Comparison of ENCODE assay signal across 26 cellular contexts in the genomic region with DNA sequence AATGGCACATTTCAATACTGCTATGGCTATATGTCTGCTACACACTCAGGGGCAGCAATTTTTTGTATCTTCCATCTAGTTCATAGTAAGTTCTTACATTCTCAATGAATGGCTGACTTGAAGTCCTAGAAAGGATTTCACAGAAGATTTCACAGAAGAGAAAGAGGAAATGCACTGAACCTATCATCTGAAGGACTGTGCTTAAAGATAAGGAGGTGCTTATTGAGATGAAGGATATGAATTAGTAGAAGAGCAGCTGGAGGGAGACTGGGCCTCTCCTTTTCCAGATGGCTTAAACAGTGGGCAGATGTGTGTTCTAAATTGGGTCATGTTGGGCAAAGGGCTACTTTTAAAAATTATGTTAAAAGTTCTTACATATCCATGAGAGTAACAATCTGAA. TPM values are rescaled to one million over a fixed set of nuclear protein-coding genes. Genes with fewer than 3 reads are reported as not detected.
"Had no signal": no experiment of that assay in that cellular context is flagged by ENCODE, and none has a peak within 500 bp of the region (broad histone marks: within the 10 kb centered on the region; RNA-seq: fewer than 3 reads in every experiment).

No MANE protein-coding gene starts in this region.

- H3K27me3 Mint-ChIP-seq: activated CD4-positive, alpha-beta memory T cell treated with anti-CD3 and anti-CD28 coated beads, Interleukin-2, amount 10 ng/mL, durations not matched to agents 7 days and 5 days; effector memory CD8-positive, alpha-beta T cell; stimulated activated naive B cell treated with anti-CD40 and anti-IgM and Interleukin-4, amounts not matched to agents 10 μg/mL and 1 μg/mL and 100 μg/mL, for 72 hours; type B pancreatic cell had no signal

- H3K9me3 Mint-ChIP-seq: activated CD4-positive, alpha-beta memory T cell treated with anti-CD3 and anti-CD28 coated beads, Interleukin-2, amount 10 ng/mL, durations not matched to agents 7 days and 5 days; activated naive CD4-positive, alpha-beta T cell treated with anti-CD3 and anti-CD28 coated beads, Interleukin-2, amount 50 U/mL, for 72 hours; activated T-helper 2 cell treated with anti-CD3 and anti-CD28 coated beads, Interferon-gamma antibody, Interleukin-2, Interleukin-4, amounts not matched to agents 10 μg/mL and 5 μg/mL and 100 μg/mL, durations not matched to agents 14 hours and 24 hours and 36 hours; effector memory CD8-positive, alpha-beta T cell; mesothelial cell of epicardium; natural killer cell; stimulated activated naive B cell treated with anti-CD40 and anti-IgM and Interleukin-4, amounts not matched to agents 10 μg/mL and 1 μg/mL and 100 μg/mL, for 72 hours; T-helper 1 cell treated with Interleukin-12 subunit alpha and Interleukin-12 subunit beta and Interleukin-4 antibody, amounts not matched to agents 30 μg/mL and 1 μg/mL, for 36 hours; type B pancreatic cell had no signal

- H3K4me1 Mint-ChIP-seq: mesothelial cell of epicardium had no signal

- H3K27me3 ChIP-seq: breast epithelium, colonic mucosa, dorsolateral prefrontal cortex, esophagus squamous epithelium, gastrocnemius medialis, ovary, vagina had no signal

- H3K27ac ChIP-seq: breast epithelium, colonic mucosa, dorsolateral prefrontal cortex, esophagus squamous epithelium, gastrocnemius medialis, ovary, prostate gland, thoracic aorta, vagina, WERI-Rb-1 had no signal

- ATAC-seq: activated naive CD4-positive, alpha-beta T cell treated with anti-CD3 and anti-CD28 coated beads, Interleukin-2, amount 50 U/mL, for 72 hours; effector memory CD8-positive, alpha-beta T cell; gastrocnemius medialis; left ventricle myocardium superior; natural killer cell; stimulated activated naive B cell treated with anti-CD40 and anti-IgM and Interleukin-4, amounts not matched to agents 10 μg/mL and 1 μg/mL and 100 μg/mL, for 72 hours had no signal

- H3K36me3 ChIP-seq: ovary had no signal

- H3K4me3 ChIP-seq: breast epithelium, colonic mucosa, dorsolateral prefrontal cortex, esophagus squamous epithelium, gastrocnemius medialis, ovary, prostate gland, thoracic aorta, vagina had no signal

- H3K4me3 Mint-ChIP-seq: activated CD4-positive, alpha-beta memory T cell treated with anti-CD3 and anti-CD28 coated beads, Interleukin-2, amount 10 ng/mL, durations not matched to agents 7 days and 5 days; effector memory CD8-positive, alpha-beta T cell; mesothelial cell of epicardium; natural killer cell; stimulated activated naive B cell treated with anti-CD40 and anti-IgM and Interleukin-4, amounts not matched to agents 10 μg/mL and 1 μg/mL and 100 μg/mL, for 72 hours; T-helper 1 cell treated with Interleukin-12 subunit alpha and Interleukin-12 subunit beta and Interleukin-4 antibody, amounts not matched to agents 30 μg/mL and 1 μg/mL, for 36 hours; type B pancreatic cell had no signal

- DNase-seq: activated CD4-positive, alpha-beta memory T cell treated with anti-CD3 and anti-CD28 coated beads, Interleukin-2, amount 10 ng/mL, durations not matched to agents 7 days and 5 days; activated CD4-positive, CD25-positive, alpha-beta regulatory T cell treated with anti-CD3 and anti-CD28 coated beads, Interleukin-2, amount 50 U/mL, for 72 hours; amniotic stem cell; colonic mucosa; dorsolateral prefrontal cortex; effector memory CD8-positive, alpha-beta T cell; esophagus squamous epithelium; gastrocnemius medialis; left ventricle myocardium superior; mammary epithelial cell; natural killer cell; ovary; stimulated activated CD4-positive, alpha-beta T cell treated with anti-CD3 and anti-CD28 coated beads, Interleukin-2, amount 100 ng/mL, for 48 hours; stimulated activated CD8-positive, alpha-beta memory T cell treated with anti-CD3 and anti-CD28 coated beads, Interleukin-4, amount 100 ng/mL, for 48 hours; stimulated activated naive B cell treated with anti-CD40 and anti-IgM and Interleukin-4, amounts not matched to agents 10 μg/mL and 1 μg/mL and 100 μg/mL, for 72 hours; WERI-Rb-1 had no signal

- H3K4me1 ChIP-seq: breast epithelium, colonic mucosa, esophagus squamous epithelium, gastrocnemius medialis, prostate gland, vagina had no signal

- H3K27ac Mint-ChIP-seq: activated CD4-positive, alpha-beta memory T cell treated with anti-CD3 and anti-CD28 coated beads, Interleukin-2, amount 10 ng/mL, durations not matched to agents 7 days and 5 days; activated T-helper 2 cell treated with anti-CD3 and anti-CD28 coated beads, Interferon-gamma antibody, Interleukin-2, Interleukin-4, amounts not matched to agents 10 μg/mL and 5 μg/mL and 100 μg/mL, durations not matched to agents 14 hours and 24 hours and 36 hours; effector memory CD8-positive, alpha-beta T cell; mesothelial cell of epicardium; T-helper 1 cell treated with Interleukin-12 subunit alpha and Interleukin-12 subunit beta and Interleukin-4 antibody, amounts not matched to agents 30 μg/mL and 1 μg/mL, for 36 hours; type B pancreatic cell had no signal

- H3K9me3 ChIP-seq: breast epithelium, colonic mucosa, esophagus squamous epithelium, gastrocnemius medialis, ovary, prostate gland, thoracic aorta, vagina had no signal

RNA-seq across cellular contexts. Expression of a gene that starts 25.8 kb away (rescaled TPM):
- total RNA-seq: activated CD4-positive, alpha-beta memory T cell treated with anti-CD3 and anti-CD28 coated beads, Interleukin-2, amount 10 ng/mL, durations not matched to agents 7 days and 5 days; activated T-helper 2 cell treated with anti-CD3 and anti-CD28 coated beads, Interferon-gamma antibody, Interleukin-2, Interleukin-4, amounts not matched to agents 10 μg/mL and 5 μg/mL and 100 μg/mL, durations not matched to agents 14 hours and 24 hours and 36 hours; endothelial cell of umbilical vein; gastrocnemius medialis; left ventricle myocardium superior; natural killer cell; thoracic aorta had no signal
- polyA plus RNA-seq: endothelial cell of umbilical vein had no signal
